22 cellular contexts compared by ENCODE assay signal in the genomic region with DNA sequence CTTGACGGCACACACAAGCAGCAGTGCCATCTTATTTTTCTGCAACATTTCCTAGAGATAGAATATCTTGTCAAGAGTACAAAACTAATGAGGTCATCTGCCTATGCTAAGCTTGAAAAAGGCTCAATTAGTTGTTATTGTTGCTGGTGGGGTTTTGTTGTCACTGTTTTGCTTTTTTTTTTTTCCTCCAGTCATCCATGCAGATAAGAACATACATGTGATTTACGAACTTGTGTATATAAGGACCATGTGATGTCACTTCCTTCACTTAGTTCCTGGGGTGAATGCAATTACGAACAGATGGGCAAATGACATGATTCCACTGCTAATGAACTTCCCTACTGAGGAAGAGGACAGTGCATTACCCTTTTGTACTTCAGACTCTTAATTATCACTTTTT.
DNase-seq lines count a peak whose midpoint lies in the region; ATAC-seq, FAIRE-seq and TF ChIP-seq lines count a peak whose summit lies in the region.
"Had no signal": no experiment of that assay in that cellular context is flagged by ENCODE, and none has a peak within 500 bp of the region (broad histone marks: within the 10 kb centered on the region; RNA-seq: fewer than 3 reads in every experiment).

No MANE protein-coding gene starts in this region.

- no peaks in the 10 kb centered on the region for H3K27me3 ChIP-seq in small intestine (ENCODE audit: control insufficient read depth in 2 of 2, insufficient read depth in 2 of 2, low read length in 2 of 2)
- H3K27me3 ChIP-seq: body of pancreas, foreskin keratinocyte, upper lobe of right lung had no signal

- TF ChIP-seq CTCF in kidney (IDR thresholded peaks at IDR 0.05; ENCODE audit: borderline replicate concordance, extremely low read depth, insufficient read depth) (no peak), omental fat pad (IDR thresholded peaks at IDR 0.05) (no peak)

- intact Hi-C loops in kidney (cut with DNase I), result no loop called here

- no peak for ATAC-seq in omental fat pad (ENCODE audit: low FRiP score)
- ATAC-seq: activated CD4-positive, alpha-beta T cell treated with anti-CD3 and anti-CD28 coated beads for 36 hours; body of pancreas; foreskin keratinocyte; natural killer cell; upper lobe of right lung had no signal

- H3K9me3 ChIP-seq in small intestine (ENCODE audit: control insufficient read depth, low read depth) (no peaks in the 10 kb centered on the region), kidney (ENCODE audit: control insufficient read depth in 1 of 2, low read length in 2 of 2) (no peaks in the 10 kb centered on the region)
- H3K9me3 ChIP-seq: body of pancreas, Caco-2, upper lobe of right lung had no signal

- H3K4me3 ChIP-seq in small intestine (ENCODE audit: low read depth in 1 of 2, low read length in 2 of 2), result no peak overlapping the region
- no peak overlapping the region for H3K4me3 ChIP-seq in kidney (ENCODE audit: low read length in 2 of 2)
- H3K4me3 ChIP-seq: body of pancreas, skin epidermis, upper lobe of right lung had no signal

- H3K9ac ChIP-seq in kidney (ENCODE audit: low read length in 2 of 2), result no peak overlapping the region

- DNase-seq in NCI-H2107 treated with DMSO at 0.1 percent for 48 hours (lab: John Stamatoyannopoulos, UW; ENCODE audit: unreplicated experiment) (peak; percentile 80), NCI-H2107 (lab: John Stamatoyannopoulos, UW) (no peak), NCI-H1436 treated with DMSO at 0.1 percent for 48 hours (lab: John Stamatoyannopoulos, UW) (peak; percentile 76), NCI-H748 treated with DMSO at 0.1 percent for 48 hours (lab: John Stamatoyannopoulos, UW) (peak; percentile 98), small intestine (peak; percentile 9), kidney (no peak), omental fat pad (ENCODE audit: low spot score) (no peak)
- no peak for DNase-seq in activated CD8-positive, alpha-beta memory T cell treated with anti-CD3 and anti-CD28 coated beads, Interleukin-2, amount 50 U/mL, for 4 hours
- DNase-seq: 8988T; activated CD4-positive, alpha-beta T cell treated with anti-CD3 and anti-CD28 coated beads for 36 hours; activated naive CD8-positive, alpha-beta T cell treated with anti-CD3 and anti-CD28 coated beads for 36 hours; body of pancreas; Caco-2; cortex of kidney; foreskin keratinocyte; natural killer cell; posterior cingulate gyrus; stimulated activated CD4-positive, alpha-beta T cell treated with anti-CD3 and anti-CD28 coated beads, Interleukin-4, amount 100 ng/mL, for 24 hours; upper lobe of right lung had no signal

- no peaks in the 10 kb centered on the region for H3K36me3 ChIP-seq in small intestine (ENCODE audit: control insufficient read depth in 2 of 2, insufficient read depth in 2 of 2, low read length in 2 of 2)
- H3K36me3 ChIP-seq in kidney (ENCODE audit: control insufficient read depth in 1 of 2, insufficient read depth in 2 of 2, low read length in 2 of 2), result no peaks in the 10 kb centered on the region
- H3K36me3 ChIP-seq: upper lobe of right lung had no signal

- FAIRE-seq in small intestine (lab: Jason Lieb, UNC) (no peak), kidney (lab: Jason Lieb, UNC) (no peak)
- FAIRE-seq: G401.6, TTC549 had no signal

- no peak overlapping the region for H3K27ac ChIP-seq in small intestine (ENCODE audit: low read depth in 1 of 2, low read length in 1 of 2)
- H3K27ac ChIP-seq in kidney (ENCODE audit: low read depth in 2 of 2, low read length in 2 of 2), result no peak overlapping the region
- H3K27ac ChIP-seq: body of pancreas, foreskin keratinocyte, upper lobe of right lung had no signal

- H3K4me1 ChIP-seq in small intestine (ENCODE audit: control insufficient read depth in 2 of 2, insufficient read depth in 1 of 2, low read depth in 1 of 2, low read length in 1 of 2) (no peaks in the 10 kb centered on the region), kidney (ENCODE audit: control insufficient read depth in 1 of 2, insufficient read depth in 1 of 2, low read depth in 1 of 2, low read length in 2 of 2) (no peaks in the 10 kb centered on the region)
- H3K4me1 ChIP-seq: body of pancreas, Caco-2, foreskin keratinocyte, upper lobe of right lung had no signal

- 78 to 83% (median 80%) methylated on average over 3 of the region's 3 CpGs for WGBS in small intestine, 3 donors

Comparison
In these comparisons a context has a peak if more than half of its experiments do, and no peak if none do; other contexts are left out.
1. DNase-seq: peak in NCI-H2107 treated with DMSO at 0.1 percent for 48 hours (single experiment), NCI-H1436 treated with DMSO at 0.1 percent for 48 hours (single experiment), NCI-H748 treated with DMSO at 0.1 percent for 48 hours (single experiment) and small intestine (single experiment); none in NCI-H2107 (single experiment), activated CD8-positive, alpha-beta memory T cell treated with anti-CD3 and anti-CD28 coated beads, Interleukin-2, amount 50 U/mL, for 4 hours (single experiment), kidney (single experiment) and omental fat pad (single experiment).